8 cellular contexts compared by ENCODE assay signal in the genomic region with DNA sequence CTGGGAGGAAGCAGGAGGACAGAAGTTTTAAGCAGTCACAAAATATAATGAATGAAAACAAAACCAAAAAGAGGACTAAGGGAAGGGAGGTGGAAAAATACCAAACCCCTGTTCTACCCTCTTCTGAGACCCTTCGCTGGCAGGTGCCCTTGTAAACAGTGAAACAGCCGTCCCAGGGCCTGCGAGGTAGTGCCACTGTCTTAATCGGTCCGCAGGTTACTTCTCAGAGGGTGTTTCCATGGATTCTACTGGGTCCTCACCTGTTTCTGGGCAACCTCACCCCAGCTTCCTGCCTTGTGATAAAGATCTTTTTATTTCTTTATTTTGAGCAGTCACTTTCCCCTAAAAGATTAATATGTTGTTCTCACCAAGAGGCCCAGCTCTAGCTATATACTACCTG.
A peak's percentile ranks its signal among the peaks of the same experiment; 100 is the strongest.
DNase-seq lines count a peak whose midpoint lies in the region; ATAC-seq and TF ChIP-seq lines count a peak whose summit lies in the region.

No MANE protein-coding gene starts in this region.

- in situ Hi-C loops in Panc1 (cut with HindIII; ENCODE audit: low pct_unique_long_range_greater_than_20kb, low sequenced_read_pairs): no loop called here
- in situ Hi-C loops in G401 (cut with HindIII; ENCODE audit: low sequenced_read_pairs): no loop called here

- TF ChIP-seq POLR2A in erythroblast (IDR thresholded peaks at IDR 0.05; ENCODE audit: low read length): no peak

- no peaks in the 10 kb centered on the region for H3K27me3 ChIP-seq in Panc1 (ENCODE audit: control insufficient read depth, insufficient read depth, low read length)
- H3K27me3 ChIP-seq in effector memory CD4-positive, alpha-beta T cell (replicated peaks; ENCODE audit: control insufficient read depth, insufficient read depth, low read length, poor library complexity, severe bottlenecking): no peaks in the 10 kb centered on the region

- intact Hi-C loops in Panc1 (cut with micrococcal nuclease; ENCODE audit: unreplicated experiment): loop anchor here (1.0 to 5.0 kb wide), 2 partner anchors 27 to 35 kb away; no protein-coding TSS in a partner anchor

- CTCF ChIA-PET in Panc1 (lab: Charles Lee): interaction anchor here (0.6 to 2.6 kb wide), 2 partner anchors 20 to 27 kb away, joined by 13 to 43 read pairs; no protein-coding TSS in a partner anchor

- H3K9me3 ChIP-seq in Panc1 (ENCODE audit: control insufficient read depth, insufficient read depth, low read depth, low read length): no peaks in the 10 kb centered on the region
- no peaks in the 10 kb centered on the region for H3K9me3 ChIP-seq in effector memory CD4-positive, alpha-beta T cell (ENCODE audit: control insufficient read depth, low read length)

- POLR2A ChIA-PET in Panc1 (lab: Charles Lee): interaction anchor here (0.8 kb wide), 1 partner anchor 28 kb away, joined by 5 read pairs; no protein-coding TSS in a partner anchor

- no peaks in the 10 kb centered on the region for H3K36me3 ChIP-seq in Panc1 (ENCODE audit: control insufficient read depth, insufficient read depth, low read length)
- H3K36me3 ChIP-seq in effector memory CD4-positive, alpha-beta T cell (ENCODE audit: control insufficient read depth, insufficient read depth, low read length): no peaks in the 10 kb centered on the region

- H3K4me1 ChIP-seq in Panc1 (ENCODE audit: control insufficient read depth, insufficient read depth, low read length): peaks cover 44% of the 10 kb centered on the region
- peaks cover 37% of the 10 kb centered on the region for H3K4me1 ChIP-seq in effector memory CD4-positive, alpha-beta T cell (ENCODE audit: control insufficient read depth, insufficient read depth, low read length, poor library complexity, severe bottlenecking)

- peak; percentile 27 for ATAC-seq in Panc1
- ATAC-seq in GM19463 (IDR thresholded peaks at IDR 0.05; ENCODE audit: unreplicated experiment): no peak

- TF ChIP-seq CTCF in Panc1 (IDR thresholded peaks at IDR 0.05): no peak

- H3K4me3 ChIP-seq in Panc1 (ENCODE audit: low read depth in 2 of 2, low read length in 2 of 2) (peak overlapping the region in 1 of 2 experiments; percentile 23; a peak in 1 of 4 replicates), skin epidermis (peak overlapping the region in 2 of 7 experiments; percentile 15 to 28)
- no peak overlapping the region for H3K4me3 ChIP-seq in effector memory CD4-positive, alpha-beta T cell (ENCODE audit: insufficient read depth, low read depth, low read length, poor library complexity, severe bottlenecking)

- H3K27ac ChIP-seq in Panc1 (ENCODE audit: low read length): peak overlapping the region; percentile 89
- H3K27ac ChIP-seq in effector memory CD4-positive, alpha-beta T cell (ENCODE audit: insufficient read depth, low read length, poor library complexity, severe bottlenecking): peak overlapping the region; percentile 75
- H3K27ac ChIP-seq in skin epidermis: peak overlapping the region in 16 of 21 experiments; percentile 26 to 78 (median 58)

- no TSS peak for BruUV-seq in Panc1 (replicated peaks; lab: Mats Ljungman, UMichigan)

- DNase-seq in NCI-H526 (lab: John Stamatoyannopoulos, UW) (peak; percentile 42 to 45), NCI-H526 treated with DMSO at 0.1 percent for 48 hours (lab: John Stamatoyannopoulos, UW) (no peak), Panc1 (ENCODE audit: low read depth, low spot score) (no peak), G401 (ENCODE audit: low spot score) (no peak), erythroblast (lab: John Stamatoyannopoulos, UW) (no peak)
- peak in 2 of 3 donors; percentile 12 to 27 for DNase-seq in effector memory CD4-positive, alpha-beta T cell

Comparison
In these comparisons a context has a peak if more than half of its experiments do, and no peak if none do; other contexts are left out.
1. DNase-seq: peak in NCI-H526 (2 of 2) and effector memory CD4-positive, alpha-beta T cell (2 of 3); none in NCI-H526 treated with DMSO at 0.1 percent for 48 hours (single experiment), Panc1 (single experiment), G401 (single experiment) and erythroblast (0 of 2).
2. Peak in every context shown above with its lines, with median percentiles within 50 percentile points of each other: H3K27ac ChIP-seq.